ENCODE assay signal across 24 cellular contexts in genomic region chr12:54598966-54599365, GRCh38. TPM values are rescaled to one million over a fixed set of nuclear protein-coding genes. Genes with fewer than 3 reads are reported as not detected.
DNase-seq lines count a peak whose midpoint lies in the region; ATAC-seq, FAIRE-seq and TF ChIP-seq lines count a peak whose summit lies in the region.
"Had no signal": no experiment of that assay in that cellular context is flagged by ENCODE, and none has a peak within 500 bp of the region (broad histone marks: within the 10 kb centered on the region; RNA-seq: fewer than 3 reads in every experiment).

No MANE protein-coding gene starts in this region.

- TF ChIP-seq CTCF in K562 (IDR thresholded peaks at IDR 0.05 in 2 of 3, conservative IDR thresholded peaks at IDR 0.05 in 1 of 3; ENCODE audit: insufficient read depth in 2 of 3, low read depth in 1 of 3, low read length in 3 of 3) (no peak), endodermal cell (conservative IDR thresholded peaks at IDR 0.05) (no peak), parathyroid adenoma (IDR thresholded peaks at IDR 0.05) (no peak), CD14-positive monocyte (IDR thresholded peaks at IDR 0.05) (no peak), osteoblast (IDR thresholded peaks at IDR 0.05; ENCODE audit: extremely low read depth, low read depth, low read length) (no peak)

- H3K36me3 ChIP-seq in K562 (ENCODE audit: control insufficient read depth, insufficient read depth, low read length): no peaks in the 10 kb centered on the region
- H3K36me3 ChIP-seq in endodermal cell (ENCODE audit: control insufficient read depth, insufficient read depth, low read length): no peaks in the 10 kb centered on the region
- no peaks in the 10 kb centered on the region for H3K36me3 ChIP-seq in parathyroid adenoma (ENCODE audit: control insufficient read depth, insufficient read depth, low read length)
- H3K36me3 ChIP-seq in osteoblast (ENCODE audit: insufficient read depth, low read length): no peaks in the 10 kb centered on the region

- H3K4me1 ChIP-seq in K562 (replicated peaks in 1 of 2; ENCODE audit: control insufficient read depth in 2 of 2, insufficient read depth in 2 of 2, low read length in 2 of 2): no peaks in the 10 kb centered on the region; a peak in 2 of 5 replicates
- H3K4me1 ChIP-seq in endodermal cell (ENCODE audit: control insufficient read depth, insufficient read depth, low read length): peaks cover under 1% of the 10 kb centered on the region
- peaks cover 8% of the 10 kb centered on the region for H3K4me1 ChIP-seq in parathyroid adenoma
- no peaks in the 10 kb centered on the region for H3K4me1 ChIP-seq in osteoblast (ENCODE audit: insufficient read depth, low read length)
- H3K4me1 ChIP-seq: Caco-2 had no signal

- CTCF ChIA-PET in K562 (lab: Yijun Ruan, JAX; ENCODE audit: low intra/inter-chr PET ratio): no interaction called here

- peaks cover 5% of the 10 kb centered on the region for H3K4me1 Mint-ChIP-seq in endodermal cell
- H3K4me1 Mint-ChIP-seq in CD14-positive monocyte: peaks cover 7% of the 10 kb centered on the region

- H3K9me3 Mint-ChIP-seq in endodermal cell (no peaks in the 10 kb centered on the region), CD14-positive monocyte (no peaks in the 10 kb centered on the region)
- H3K9me3 Mint-ChIP-seq: CD4-positive, CD25-positive, alpha-beta regulatory T cell; CD8-positive, alpha-beta T cell had no signal

- peaks cover 0 to 15% of the 10 kb centered on the region in 2 experiments for H3K27me3 ChIP-seq in K562 (ENCODE audit: control insufficient read depth in 2 of 2, insufficient read depth in 2 of 2, low read length in 2 of 2)
- H3K27me3 ChIP-seq in endodermal cell (ENCODE audit: control insufficient read depth, insufficient read depth, low read length, poor library complexity, severe bottlenecking): peaks cover 18% of the 10 kb centered on the region
- no peaks in the 10 kb centered on the region for H3K27me3 ChIP-seq in parathyroid adenoma (ENCODE audit: control insufficient read depth, insufficient read depth, low read length)
- peaks cover 14% of the 10 kb centered on the region for H3K27me3 ChIP-seq in osteoblast (ENCODE audit: insufficient read depth, low read length)

- no peaks in the 10 kb centered on the region for H3K9me3 ChIP-seq in K562 (replicated peaks; ENCODE audit: control insufficient read depth, insufficient read depth, low read depth, low read length)
- no peaks in the 10 kb centered on the region for H3K9me3 ChIP-seq in endodermal cell (ENCODE audit: control insufficient read depth, low read length)
- no peaks in the 10 kb centered on the region for H3K9me3 ChIP-seq in parathyroid adenoma (ENCODE audit: control insufficient read depth, low read length)
- no peaks in the 10 kb centered on the region for H3K9me3 ChIP-seq in osteoblast (ENCODE audit: low read depth, low read length)
- H3K9me3 ChIP-seq: Caco-2 had no signal

- no peak for ATAC-seq in K562
- ATAC-seq in HG03457 (IDR thresholded peaks at IDR 0.05; ENCODE audit: unreplicated experiment): no peak
- ATAC-seq: CD8-positive, alpha-beta T cell had no signal

- no peak for TF ChIP-seq RAD21 in K562 (CRISPR knock-in tag; conservative IDR thresholded peaks at IDR 0.05 in 1 of 2, IDR thresholded peaks at IDR 0.05 in 1 of 2)

- H2AFZ ChIP-seq in K562 (ENCODE audit: low read depth, low read length) (no peak overlapping the region), parathyroid adenoma (peak overlapping the region; percentile 36), osteoblast (ENCODE audit: low read length) (no peak overlapping the region)
- H2AFZ ChIP-seq: GM23248 had no signal

- in situ Hi-C loops in K562 (cut with MboI): no loop called here

- H3K4me3 Mint-ChIP-seq in endodermal cell (no peak overlapping the region), CD14-positive monocyte (no peak overlapping the region)
- H3K4me3 Mint-ChIP-seq: CD4-positive, CD25-positive, alpha-beta regulatory T cell; CD8-positive, alpha-beta T cell had no signal

- no peaks in the 10 kb centered on the region for H3K36me3 Mint-ChIP-seq in endodermal cell (ENCODE audit: low read depth)
- H3K36me3 Mint-ChIP-seq in CD14-positive monocyte: no peaks in the 10 kb centered on the region
- H3K36me3 Mint-ChIP-seq: CD4-positive, CD25-positive, alpha-beta regulatory T cell; CD8-positive, alpha-beta T cell had no signal

- H3K4me3 ChIP-seq in K562 (no peak overlapping the region), endodermal cell (ENCODE audit: low read length) (no peak overlapping the region), parathyroid adenoma (ENCODE audit: low read depth, low read length) (no peak overlapping the region), osteoblast (ENCODE audit: insufficient read depth, low read length) (no peak overlapping the region)
- H3K4me3 ChIP-seq: GM23248 had no signal

- POLR2A ChIA-PET in K562 (lab: Yijun Ruan, JAX): interaction anchor here (0.6 to 0.7 kb wide), 2 partner anchors 383 to 904 kb away, joined by 3 to 4 read pairs; no protein-coding TSS in a partner anchor

- H3K27ac ChIP-seq in K562 (ENCODE audit: extremely low read depth, low read depth, low read length) (no peak overlapping the region), endodermal cell (ENCODE audit: low read depth, low read length) (no peak overlapping the region), parathyroid adenoma (no peak overlapping the region), osteoblast (ENCODE audit: low read depth, low read length) (no peak overlapping the region)
- H3K27ac ChIP-seq: GM23248 had no signal

- no peak for TF ChIP-seq POLR2A in K562 (conservative IDR thresholded peaks at IDR 0.05)

- intact Hi-C loops in K562 (cut with micrococcal nuclease) (no loop called here), CD14-positive monocyte (cut with micrococcal nuclease) (no loop called here)

- H3K79me2 ChIP-seq in K562 (ENCODE audit: control insufficient read depth, insufficient read depth, low read length): no peaks in the 10 kb centered on the region
- H3K79me2 ChIP-seq in parathyroid adenoma: no peaks in the 10 kb centered on the region
- no peaks in the 10 kb centered on the region for H3K79me2 ChIP-seq in osteoblast (ENCODE audit: insufficient read depth, low read length)

- H3K27ac Mint-ChIP-seq in endodermal cell: no peak overlapping the region
- H3K27ac Mint-ChIP-seq in CD14-positive monocyte: no peak overlapping the region
- H3K27ac Mint-ChIP-seq: CD8-positive, alpha-beta T cell had no signal

- no peaks in the 10 kb centered on the region; the same call in 1 of the 2 replicates for H4K20me1 ChIP-seq in K562 (replicated peaks; ENCODE audit: control insufficient read depth, insufficient read depth, low read length)
- H4K20me1 ChIP-seq in osteoblast (ENCODE audit: insufficient read depth, low read length): no peaks in the 10 kb centered on the region

- DNase-seq in K562 (ENCODE audit: extremely low read depth in 1 of 4, low spot score in 3 of 4) (no peak), endodermal cell (peak; percentile 38), mesenteric fat pad (ENCODE audit: low spot score) (peak; percentile 30), CD14-positive monocyte (ENCODE audit: low spot score) (no peak), osteoblast (ENCODE audit: insufficient read length, low spot score, missing footprints) (no peak), T1000 (lab: John Stamatoyannopoulos, UW) (no peak)
- DNase-seq: C1 segment of cervical spinal cord; Caco-2; CD4-positive, CD25-positive, alpha-beta regulatory T cell; CD8-positive, alpha-beta T cell; DMS153; DND-41; GM23248; H7; HCEC 1CT had no signal

- 1% methylated on average over 5 of the region's 5 CpGs for WGBS in K562 (ENCODE audit: insufficient coverage, low coverage, missing lambda C conversion rate)
- WGBS in endodermal cell (ENCODE audit: insufficient coverage in 1 of 2, insufficient read length in 1 of 2), 2 experiments: 92 to 94% methylated on average over 5 of the region's 5 CpGs

- no peak for FAIRE-seq in K562 (lab: Jason Lieb, UNC)
- FAIRE-seq: G401.6, GM12892, GM19239, H1 had no signal

- H3K4me2 ChIP-seq in K562 (ENCODE audit: insufficient read depth, low read length) (no peak overlapping the region), parathyroid adenoma (ENCODE audit: low read length) (no peak overlapping the region), osteoblast (ENCODE audit: insufficient read depth, low read length) (no peak overlapping the region)

- H3K9ac ChIP-seq in K562 (ENCODE audit: insufficient read depth in 1 of 2, low read depth in 2 of 2, low read length in 2 of 2) (no peak overlapping the region; a peak in 1 of 4 replicates), endodermal cell (ENCODE audit: extremely low read depth, low read length, poor library complexity, severe bottlenecking) (no peak overlapping the region), parathyroid adenoma (no peak overlapping the region)
- H3K9ac ChIP-seq: GM23248 had no signal

- no peak for TF ChIP-seq EP300 in K562 (IDR thresholded peaks at IDR 0.05; ENCODE audit: low read length)

- BruUV-seq in K562 (replicated peaks; lab: Mats Ljungman, UMichigan): no TSS peak

- peaks cover 53% of the 10 kb centered on the region for H3K27me3 Mint-ChIP-seq in endodermal cell (ENCODE audit: insufficient read depth)
- peaks cover 4 to 10% (median 8%) of the 10 kb centered on the region in 3 donors for H3K27me3 Mint-ChIP-seq in CD14-positive monocyte (ENCODE audit: low read depth in 3 of 3)

- no peaks in the 10 kb centered on the region for H3K9me1 ChIP-seq in K562 (ENCODE audit: control insufficient read depth, insufficient read depth, low read length)

RNA-seq across cellular contexts. Expression of gene PPP1R1A, which starts 10.5 kb away (rescaled TPM):
- not detected in 2 replicates for total RNA-seq in K562 (2011; cell fraction: chromatin; rRNA removed; ENCODE audit: low replicate concordance)
- total RNA-seq in K562 (2011; cell fraction: nucleolus; rRNA removed): not detected in 2 replicates
- not detected in 2 replicates for total RNA-seq in K562 (2011; cell fraction: nucleoplasm; rRNA removed)
- total RNA-seq in K562 (2014; rRNA removed) (not detected in 2 replicates), K562 (2014; rRNA removed; fragmentation: Illumina TruSeq; extraction: Trizol) (not detected in 2 replicates), K562 (2015; rRNA removed; fragmentation: Illumina TruSeq; extraction: Trizol) (not detected in 2 replicates), K562 (2021) (not detected in 2 replicates), endodermal cell (10 to 100 TPM; 12.5 to 16.1 TPM), mesenteric fat pad (184 TPM), osteoblast (0.36 TPM in 1 of 2 replicates, not detected in the other)
- polyA plus RNA-seq in K562 (2011; rRNA removed) (not detected in 2 replicates), K562 (2014; fragmentation: Illumina TruSeq; extraction: Trizol) (not detected in 2 replicates), K562 (2014; fragmentation: Nextera tagmentation; extraction: Ambion mirVana) (not detected), K562 (2014; rRNA removed) (not detected in 2 replicates), CD14-positive monocyte (not detected)
- polyA plus RNA-seq in K562 (2011; cell fraction: cytosol; rRNA removed): not detected in 2 replicates
- polyA plus RNA-seq in K562 (2011; cell fraction: nucleus; rRNA removed): not detected in 2 replicates
- polyA plus RNA-seq in K562 (2012): 0.07 TPM in 1 of 2 replicates, not detected in the other
- not detected in 2 replicates for polyA minus RNA-seq in K562 (2011; rRNA and poly(A)+ RNA removed)
- not detected in 2 replicates for polyA minus RNA-seq in K562 (2011; cell fraction: cytosol; rRNA and poly(A)+ RNA removed)
- not detected in 2 replicates for polyA minus RNA-seq in K562 (2011; cell fraction: nucleus; rRNA and poly(A)+ RNA removed)
- 42.6 TPM for polyA plus RNA-seq in endodermal cell (2013, experiment 1 of 2)
- polyA plus RNA-seq in endodermal cell (2013, experiment 2 of 2): 40.8 TPM
- total RNA-seq: A172; CD4-positive, CD25-positive, alpha-beta regulatory T cell; CD8-positive, alpha-beta T cell; GM23248 had no signal
- polyA plus RNA-seq: BJ; CD4-positive, CD25-positive, alpha-beta regulatory T cell; GM23248 had no signal

RNA-seq across cellular contexts. Expression of gene LACRT, which starts 35.7 kb away (rescaled TPM):
- not detected in 2 replicates for total RNA-seq in K562 (2011; cell fraction: chromatin; rRNA removed; ENCODE audit: low replicate concordance)
- total RNA-seq in K562 (2011; cell fraction: nucleolus; rRNA removed): not detected in 2 replicates
- not detected in 2 replicates for total RNA-seq in K562 (2011; cell fraction: nucleoplasm; rRNA removed)
- total RNA-seq in K562 (2014; rRNA removed) (not detected in 2 replicates), K562 (2014; rRNA removed; fragmentation: Illumina TruSeq; extraction: Trizol) (not detected in 2 replicates), K562 (2015; rRNA removed; fragmentation: Illumina TruSeq; extraction: Trizol) (not detected in 2 replicates), K562 (2021) (not detected in 2 replicates), endodermal cell (not detected), mesenteric fat pad (not detected), osteoblast (not detected in 2 replicates)
- polyA plus RNA-seq in K562 (2011; rRNA removed) (not detected in 2 replicates), K562 (2014; fragmentation: Illumina TruSeq; extraction: Trizol) (not detected in 2 replicates), K562 (2014; fragmentation: Nextera tagmentation; extraction: Ambion mirVana) (not detected), K562 (2014; rRNA removed) (not detected in 2 replicates), CD14-positive monocyte (not detected)
- not detected in 2 replicates for polyA plus RNA-seq in K562 (2011; cell fraction: cytosol; rRNA removed)
- not detected in 2 replicates for polyA plus RNA-seq in K562 (2011; cell fraction: nucleus; rRNA removed)
- polyA plus RNA-seq in K562 (2012): not detected in 2 replicates
- polyA minus RNA-seq in K562 (2011; rRNA and poly(A)+ RNA removed): not detected in 2 replicates
- not detected in 2 replicates for polyA minus RNA-seq in K562 (2011; cell fraction: cytosol; rRNA and poly(A)+ RNA removed)
- not detected in 2 replicates for polyA minus RNA-seq in K562 (2011; cell fraction: nucleus; rRNA and poly(A)+ RNA removed)
- not detected for polyA plus RNA-seq in endodermal cell (2013, experiment 1 of 2)
- polyA plus RNA-seq in endodermal cell (2013, experiment 2 of 2): not detected
- total RNA-seq: A172; A673; Caco-2; CD4-positive, CD25-positive, alpha-beta regulatory T cell; CD8-positive, alpha-beta T cell; GM23248; H1; H7 had no signal
- polyA plus RNA-seq: BJ; CD4-positive, CD25-positive, alpha-beta regulatory T cell; GM23248; H1 had no signal

RNA-seq across cellular contexts. Expression of gene DCD, which starts 49.2 kb away (rescaled TPM):
- total RNA-seq in K562 (2011; cell fraction: chromatin; rRNA removed; ENCODE audit: low replicate concordance): not detected in 2 replicates
- not detected in 2 replicates for total RNA-seq in K562 (2011; cell fraction: nucleolus; rRNA removed)
- total RNA-seq in K562 (2011; cell fraction: nucleoplasm; rRNA removed): not detected in 2 replicates
- total RNA-seq in K562 (2014; rRNA removed): not detected in 2 replicates
- not detected in 2 replicates for total RNA-seq in K562 (2014; rRNA removed; fragmentation: Illumina TruSeq; extraction: Trizol)
- total RNA-seq in K562 (2015; rRNA removed; fragmentation: Illumina TruSeq; extraction: Trizol): not detected in 2 replicates
- total RNA-seq in K562 (2021): not detected in 2 replicates
- polyA plus RNA-seq in K562 (2011; rRNA removed): not detected in 2 replicates
- polyA plus RNA-seq in K562 (2011; cell fraction: cytosol; rRNA removed): not detected in 2 replicates
- not detected in 2 replicates for polyA plus RNA-seq in K562 (2011; cell fraction: nucleus; rRNA removed)
- polyA plus RNA-seq in K562 (2012): not detected in 2 replicates
- polyA plus RNA-seq in K562 (2014; fragmentation: Illumina TruSeq; extraction: Trizol): not detected in 2 replicates
- not detected for polyA plus RNA-seq in K562 (2014; fragmentation: Nextera tagmentation; extraction: Ambion mirVana)
- polyA plus RNA-seq in K562 (2014; rRNA removed): not detected in 2 replicates
- not detected in 2 replicates for polyA minus RNA-seq in K562 (2011; rRNA and poly(A)+ RNA removed)
- polyA minus RNA-seq in K562 (2011; cell fraction: cytosol; rRNA and poly(A)+ RNA removed): not detected in 2 replicates
- not detected in 2 replicates for polyA minus RNA-seq in K562 (2011; cell fraction: nucleus; rRNA and poly(A)+ RNA removed)
- total RNA-seq in endodermal cell: not detected
- polyA plus RNA-seq in endodermal cell (2013, experiment 1 of 2): not detected
- polyA plus RNA-seq in endodermal cell (2013, experiment 2 of 2): not detected
- not detected for total RNA-seq in mesenteric fat pad
- not detected for polyA plus RNA-seq in CD14-positive monocyte
- total RNA-seq in osteoblast: not detected in 2 replicates
- total RNA-seq: A172; A673; Caco-2; CD4-positive, CD25-positive, alpha-beta regulatory T cell; CD8-positive, alpha-beta T cell; GM23248; H1; H7 had no signal
- polyA plus RNA-seq: BJ; CD4-positive, CD25-positive, alpha-beta regulatory T cell; GM23248; H1 had no signal

RNA-seq across cellular contexts. Expression of gene PDE1B, which starts 49.6 kb away (rescaled TPM):
- 0.37 and 0.46 TPM in 2 replicates for total RNA-seq in K562 (2011; cell fraction: chromatin; rRNA removed; ENCODE audit: low replicate concordance)
- total RNA-seq in K562 (2011; cell fraction: nucleolus; rRNA removed): 0.13 and 0.33 TPM in 2 replicates
- 0.22 and 0.38 TPM in 2 replicates for total RNA-seq in K562 (2011; cell fraction: nucleoplasm; rRNA removed)
- total RNA-seq in K562 (2014; rRNA removed) (0.14 and 0.33 TPM in 2 replicates), K562 (2014; rRNA removed; fragmentation: Illumina TruSeq; extraction: Trizol) (0.22 and 0.25 TPM in 2 replicates), K562 (2015; rRNA removed; fragmentation: Illumina TruSeq; extraction: Trizol) (1.0 and 1.1 TPM in 2 replicates), K562 (2021) (0.31 and 0.47 TPM in 2 replicates), endodermal cell (1 to 10 TPM; 1.1 to 1.6 TPM), mesenteric fat pad (56.2 TPM), osteoblast (under 0.01 TPM in 1 of 2 replicates, not detected in the other)
- polyA plus RNA-seq in K562 (2011; rRNA removed) (0.06 and 0.89 TPM in 2 replicates), K562 (2014; fragmentation: Illumina TruSeq; extraction: Trizol) (0.53 and 0.56 TPM in 2 replicates), K562 (2014; fragmentation: Nextera tagmentation; extraction: Ambion mirVana) (under 1 TPM in 1 of 2 experiments, not detected in 1; 0.04 TPM), K562 (2014; rRNA removed) (0.55 and 0.73 TPM in 2 replicates), CD14-positive monocyte (under 1 TPM; 0.57 to 0.82 TPM)
- 0.07 and 0.62 TPM in 2 replicates for polyA plus RNA-seq in K562 (2011; cell fraction: cytosol; rRNA removed)
- polyA plus RNA-seq in K562 (2011; cell fraction: nucleus; rRNA removed): 0.37 and 2.0 TPM in 2 replicates
- 0.96 and 1.9 TPM in 2 replicates for polyA plus RNA-seq in K562 (2012)
- 0.25 and 0.39 TPM in 2 replicates for polyA minus RNA-seq in K562 (2011; rRNA and poly(A)+ RNA removed)
- not detected in 2 replicates for polyA minus RNA-seq in K562 (2011; cell fraction: cytosol; rRNA and poly(A)+ RNA removed)
- 0.13 and 1.1 TPM in 2 replicates for polyA minus RNA-seq in K562 (2011; cell fraction: nucleus; rRNA and poly(A)+ RNA removed)
- polyA plus RNA-seq in endodermal cell (2013, experiment 1 of 2): 11.4 TPM
- polyA plus RNA-seq in endodermal cell (2013, experiment 2 of 2): 10.6 TPM
- total RNA-seq: Caco-2, GM23248 had no signal
- polyA plus RNA-seq: GM23248 had no signal

Comparison
In these comparisons a context has a peak if more than half of its experiments do, and no peak if none do; other contexts are left out.
1. DNase-seq: peak in endodermal cell (single experiment) and mesenteric fat pad (single experiment); none in K562 (0 of 4), CD14-positive monocyte (single experiment), osteoblast (single experiment) and T1000 (single experiment).
2. RNA of gene PPP1R1A, which starts 10.5 kb away (total RNA-seq): 184 TPM in mesenteric fat pad (single experiment); 12.5 to 16.1 TPM in endodermal cell, 0.36 TPM in osteoblast and not detected in K562; every median in the first group is over 10 times any median in the second.